In genomic region chr1:90616395-90616794, GRCh38 we compare ENCODE assay signal across 9 cellular contexts.
A peak's percentile ranks its signal among the peaks of the same experiment; 100 is the strongest.
DNase-seq lines count a peak whose midpoint lies in the region; ATAC-seq, FAIRE-seq and TF ChIP-seq lines count a peak whose summit lies in the region.
"Had no signal": no experiment of that assay in that cellular context is flagged by ENCODE, and none has a peak within 500 bp of the region (broad histone marks: within the 10 kb centered on the region; RNA-seq: fewer than 3 reads in every experiment).

No MANE protein-coding gene starts in this region.

- no peaks in the 10 kb centered on the region for H3K27me3 ChIP-seq in keratinocyte (ENCODE audit: control insufficient read depth, extremely low read depth, insufficient read depth, low read length)

- dilution Hi-C loops in keratinocyte (cut with MboI; ENCODE audit: extremely low pct_ligation_motif_present, low sequenced_read_pairs) = no loop called here

- no peaks in the 10 kb centered on the region for H3K4me1 ChIP-seq in keratinocyte (ENCODE audit: control insufficient read depth, extremely low read depth, insufficient read depth, low read length)

- no peak overlapping the region for H3K4me2 ChIP-seq in keratinocyte (ENCODE audit: control insufficient read depth, extremely low read depth, insufficient read depth, low read depth, low read length)

- H3K9me3 ChIP-seq in keratinocyte (ENCODE audit: control insufficient read depth, low read depth, low read length) = no peaks in the 10 kb centered on the region

- TF ChIP-seq CTCF in keratinocyte (optimal IDR thresholded peaks at IDR 0.05 in 1 of 3, IDR thresholded peaks at IDR 0.05 in 1 of 3, conservative IDR thresholded peaks at IDR 0.05 in 1 of 3; ENCODE audit: extremely low read depth in 1 of 3, insufficient read depth in 2 of 3, low read length in 3 of 3) = peak; percentile 35 to 66 (median 36)

- peak; percentile 32 for DNase-seq in DMS 273 treated with DMSO at 0.1 percent for 48 hours (lab: John Stamatoyannopoulos, UW)
- DNase-seq in keratinocyte (ENCODE audit: low read depth, low spot score) = no peak

- TF ChIP-seq RAD21 in Ishikawa (IDR thresholded peaks at IDR 0.05; ENCODE audit: low read depth) = peak; percentile 49

- TF ChIP-seq EP300 in Ishikawa (IDR thresholded peaks at IDR 0.05; ENCODE audit: borderline replicate concordance) = no peak

- H3K27ac ChIP-seq in keratinocyte (ENCODE audit: control insufficient read depth, insufficient read depth, low read length) = no peak overlapping the region
- H3K27ac ChIP-seq: coronary artery had no signal

- no peaks in the 10 kb centered on the region for H4K20me1 ChIP-seq in keratinocyte (ENCODE audit: control insufficient read depth, extremely low read depth, insufficient read depth, low read length)

- H3K4me3 ChIP-seq in keratinocyte (ENCODE audit: control insufficient read depth in 2 of 3, extremely low read depth in 1 of 3, insufficient read depth in 2 of 3, low read depth in 1 of 3, low read length in 3 of 3) = no peak overlapping the region
- H3K4me3 ChIP-seq: coronary artery had no signal

- no peaks in the 10 kb centered on the region for H3K79me2 ChIP-seq in keratinocyte (ENCODE audit: control insufficient read depth, insufficient read depth, low read length)

- ATAC-seq in SK-N-SH treated with all-trans-retinoic acid at 6 μM for 48 hours = peak; percentile 60; the same call in 1 of the 3 replicates
- no peak for ATAC-seq in HG03095 (IDR thresholded peaks at IDR 0.05; ENCODE audit: unreplicated experiment)
- ATAC-seq in GM21360 (IDR thresholded peaks at IDR 0.05; ENCODE audit: unreplicated experiment) = no peak
- ATAC-seq in GM19463 (IDR thresholded peaks at IDR 0.05; ENCODE audit: unreplicated experiment) = no peak
- no peak for ATAC-seq in GM21825 (IDR thresholded peaks at IDR 0.05; ENCODE audit: unreplicated experiment)

- H3K9ac ChIP-seq in keratinocyte (ENCODE audit: control insufficient read depth, extremely low read depth, insufficient read depth, low read length) = no peak overlapping the region

- no peaks in the 10 kb centered on the region for H3K9me1 ChIP-seq in keratinocyte (ENCODE audit: control insufficient read depth, extremely low read depth, insufficient read depth, low read length)

- no peak overlapping the region for H2AFZ ChIP-seq in keratinocyte (ENCODE audit: control insufficient read depth, low read length)

- no peak for FAIRE-seq in keratinocyte (lab: Jason Lieb, UNC)

- H3K36me3 ChIP-seq in keratinocyte (ENCODE audit: control insufficient read depth in 2 of 2, extremely low read depth in 1 of 2, insufficient read depth in 2 of 2, low read length in 2 of 2) = no peaks in the 10 kb centered on the region

TF ChIP-seq in Ishikawa, 13 proteins besides CTCF, POLR2A, EP300 and RAD21:
- TF ChIP-seq FOXM1 (IDR thresholded peaks at IDR 0.05; ENCODE audit: borderline replicate concordance, low read depth) (no peak), TAF1 (IDR thresholded peaks at IDR 0.05; ENCODE audit: low read depth) (no peak), CREB1 (IDR thresholded peaks at IDR 0.05; ENCODE audit: low read depth) (no peak), USF1 (IDR thresholded peaks at IDR 0.05) (no peak), TEAD4 (IDR thresholded peaks at IDR 0.05) (no peak), REST (IDR thresholded peaks at IDR 0.05; ENCODE audit: low read depth) (no peak), YY1 (IDR thresholded peaks at IDR 0.05; ENCODE audit: low read depth) (no peak), ZBTB7A (IDR thresholded peaks at IDR 0.05; ENCODE audit: low read depth) (no peak), NFIC (IDR thresholded peaks at IDR 0.05) (no peak), MAX (IDR thresholded peaks at IDR 0.05) (no peak), TCF12 (IDR thresholded peaks at IDR 0.05; ENCODE audit: low read depth) (no peak), EGR1 (IDR thresholded peaks at IDR 0.05) (no peak), CEBPB (IDR thresholded peaks at IDR 0.05) (no peak)

TF ChIP-seq in SK-N-SH treated with all-trans-retinoic acid at 6 μM for 48 hours, 23 proteins besides CTCF, POLR2A, EP300 and RAD21:
- TF ChIP-seq CREB5 (CRISPR knock-in tag; IDR thresholded peaks at IDR 0.05; ENCODE audit: low read depth) = no peak
- TF ChIP-seq BACH2 (CRISPR knock-in tag; IDR thresholded peaks at IDR 0.05; ENCODE audit: borderline replicate concordance) = no peak
- TF ChIP-seq GLIS3 (CRISPR knock-in tag; IDR thresholded peaks at IDR 0.05) = no peak
- TF ChIP-seq PATZ1 (CRISPR knock-in tag; IDR thresholded peaks at IDR 0.05; ENCODE audit: borderline replicate concordance) = no peak
- no peak for TF ChIP-seq TSHZ2 (CRISPR knock-in tag; IDR thresholded peaks at IDR 0.05)
- no peak for TF ChIP-seq SNAI2 (CRISPR knock-in tag; IDR thresholded peaks at IDR 0.05)
- TF ChIP-seq ZC3H10 (CRISPR knock-in tag; IDR thresholded peaks at IDR 0.05) = no peak
- no peak for TF ChIP-seq ESRRG (CRISPR knock-in tag; IDR thresholded peaks at IDR 0.05)
- TF ChIP-seq TCF4 (CRISPR knock-in tag; IDR thresholded peaks at IDR 0.05; ENCODE audit: borderline replicate concordance) = no peak
- TF ChIP-seq OSR1 (CRISPR knock-in tag; IDR thresholded peaks at IDR 0.05) = no peak
- no peak for TF ChIP-seq CSDC2 (CRISPR knock-in tag; IDR thresholded peaks at IDR 0.05)
